Comparison of ENCODE assay signal across 8 cellular contexts in the genomic region with DNA sequence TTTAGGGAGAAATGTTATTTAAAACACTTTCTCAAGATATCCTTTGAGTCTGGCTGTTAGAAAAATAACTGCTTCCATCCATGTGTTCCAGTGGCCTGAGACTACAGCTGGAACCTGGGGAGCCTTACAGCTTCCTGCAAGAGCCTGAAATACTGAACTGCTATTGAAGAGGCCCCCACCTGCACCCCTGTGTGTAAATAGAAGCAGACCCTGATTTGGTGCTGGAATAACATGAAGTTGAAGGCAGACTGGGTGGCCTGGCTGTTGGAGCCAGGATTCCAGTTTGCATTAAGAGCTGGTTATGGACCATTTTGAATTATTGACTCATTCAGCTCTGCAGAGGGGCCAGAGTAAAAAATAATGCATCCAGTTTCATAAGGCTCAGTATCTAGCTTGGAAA.
"Had no signal": no experiment of that assay in that cellular context is flagged by ENCODE, and none has a peak within 500 bp of the region (broad histone marks: within the 10 kb centered on the region; RNA-seq: fewer than 3 reads in every experiment).

No MANE protein-coding gene starts in this region.

- H3K4me3 ChIP-seq: GM23248, GM23338, HAP-1 had no signal

- H3K9me3 ChIP-seq: HAP-1 had no signal

- H3K27ac ChIP-seq: GM23248 had no signal

- DNase-seq: GM23248, GOT3, H7, H9, HCEC 1CT, HFFc6 had no signal
